ENCODE assay signal across 11 cellular contexts in genomic region chr11:129315781-129316579, GRCh38. TPM values are rescaled to one million over a fixed set of nuclear protein-coding genes. Genes with fewer than 3 reads are reported as not detected.
DNase-seq lines count a peak whose midpoint lies in the region; ATAC-seq and TF ChIP-seq lines count a peak whose summit lies in the region.
"Had no signal": no experiment of that assay in that cellular context is flagged by ENCODE, and none has a peak within 500 bp of the region (broad histone marks: within the 10 kb centered on the region; RNA-seq: fewer than 3 reads in every experiment).

No MANE protein-coding gene starts in this region.

- no peak overlapping the region for H3K27ac Mint-ChIP-seq in natural killer cell treated with Interleukin-12 subunit alpha and Interleukin-12 subunit beta and Interleukin-15 and Interleukin-18, amount 100 ng/mL, for 72 hours
- H3K27ac Mint-ChIP-seq in natural killer cell = no peak overlapping the region

- WGBS in urinary bladder = 67% methylated on average over 12 of the region's 12 CpGs

- POLR2A ChIA-PET in OCI-LY7 (lab: Charles Lee) = no interaction called here

- peak; percentile 8 to 20 for ATAC-seq in natural killer cell treated with Interleukin-12 subunit alpha and Interleukin-12 subunit beta and Interleukin-15 and Interleukin-18, amount 100 ng/mL, for 72 hours
- ATAC-seq in natural killer cell (no peak), left lung (peak; percentile 77), GM21786 (IDR thresholded peaks at IDR 0.05; ENCODE audit: unreplicated experiment) (no peak)

- no peak overlapping the region for H3K4me2 ChIP-seq in OCI-LY7 (ENCODE audit: low read length)

- H3K27ac ChIP-seq in left lung (peak overlapping the region; percentile 11 to 48), urinary bladder (ENCODE audit: low read depth) (peak overlapping the region; percentile 13), OCI-LY7 (ENCODE audit: low read depth, low read length, poor library complexity, severe bottlenecking) (no peak overlapping the region)
- H3K27ac ChIP-seq: parathyroid adenoma had no signal

- no peaks in the 10 kb centered on the region for H3K9me2 ChIP-seq in OCI-LY7 (ENCODE audit: insufficient read depth, low read length)

- no peaks in the 10 kb centered on the region for H3K36me3 ChIP-seq in left lung
- no peaks in the 10 kb centered on the region for H3K36me3 ChIP-seq in urinary bladder (ENCODE audit: insufficient read depth)
- H3K36me3 ChIP-seq in OCI-LY7 (ENCODE audit: insufficient read depth, low read length) = no peaks in the 10 kb centered on the region
- H3K36me3 ChIP-seq: MG63 had no signal

- H3K4me1 Mint-ChIP-seq in natural killer cell treated with Interleukin-12 subunit alpha and Interleukin-12 subunit beta and Interleukin-15 and Interleukin-18, amount 100 ng/mL, for 72 hours (ENCODE audit: low read depth in 2 of 2) = no peaks in the 10 kb centered on the region
- no peaks in the 10 kb centered on the region for H3K4me1 Mint-ChIP-seq in natural killer cell

- no peak for TF ChIP-seq CTCF in natural killer cell (IDR thresholded peaks at IDR 0.05)
- TF ChIP-seq CTCF in left lung (IDR thresholded peaks at IDR 0.05) = no peak
- TF ChIP-seq CTCF in OCI-LY7 (conservative IDR thresholded peaks at IDR 0.05; ENCODE audit: low read length) = no peak

- H3K4me3 ChIP-seq in left lung (no peak overlapping the region), urinary bladder (ENCODE audit: low read depth, low read length) (no peak overlapping the region), OCI-LY7 (ENCODE audit: low read depth, low read length, poor library complexity, severe bottlenecking) (no peak overlapping the region)
- H3K4me3 ChIP-seq: MG63 had no signal

- CTCF ChIA-PET in OCI-LY7 (lab: Charles Lee; ENCODE audit: unreplicated experiment) = no interaction called here

- intact Hi-C loops in natural killer cell (cut with micrococcal nuclease) = no loop called here
- intact Hi-C loops in left lung (cut with DNase I) = no loop called here
- intact Hi-C loops in OCI-LY7 (cut with micrococcal nuclease; ENCODE audit: unreplicated experiment) = no loop called here

- peaks cover 13 to 28% of the 10 kb centered on the region in 2 donors for H3K4me1 ChIP-seq in left lung
- H3K4me1 ChIP-seq in urinary bladder (ENCODE audit: insufficient read depth) = no peaks in the 10 kb centered on the region
- H3K4me1 ChIP-seq in OCI-LY7 (ENCODE audit: insufficient read depth, low read length, poor library complexity, severe bottlenecking) = no peaks in the 10 kb centered on the region
- H3K4me1 ChIP-seq: parathyroid adenoma had no signal

- no TSS peak for BruUV-seq in OCI-LY7 (replicated peaks; lab: Mats Ljungman, UMichigan)

- no peak for DNase-seq in natural killer cell treated with Interleukin-12 subunit alpha and Interleukin-12 subunit beta and Interleukin-15 and Interleukin-18, amount 100 ng/mL, for 72 hours (ENCODE audit: low spot score)
- DNase-seq in natural killer cell (no peak), SHP77 treated with DMSO at 0.1 percent for 48 hours (lab: John Stamatoyannopoulos, UW) (peak; percentile 93), left lung (peak in 1 of 2 donors; percentile 45), OCI-M1 (lab: John Stamatoyannopoulos, UW) (no peak), OCI-LY7 (ENCODE audit: low spot score) (no peak)
- DNase-seq: activated T-cell treated with anti-CD3 and anti-CD28 coated beads, Interleukin-2, amount 50 U/mL, for 48 hours; MG63 had no signal

- H3K9me3 Mint-ChIP-seq in natural killer cell treated with Interleukin-12 subunit alpha and Interleukin-12 subunit beta and Interleukin-15 and Interleukin-18, amount 100 ng/mL, for 72 hours = no peaks in the 10 kb centered on the region
- no peaks in the 10 kb centered on the region for H3K9me3 Mint-ChIP-seq in natural killer cell

- no peaks in the 10 kb centered on the region for H3K79me2 ChIP-seq in OCI-LY7 (ENCODE audit: insufficient read depth, low read depth, low read length)
- H3K79me2 ChIP-seq: parathyroid adenoma had no signal

- no peak overlapping the region for H3K4me3 Mint-ChIP-seq in natural killer cell treated with Interleukin-12 subunit alpha and Interleukin-12 subunit beta and Interleukin-15 and Interleukin-18, amount 100 ng/mL, for 72 hours
- H3K4me3 Mint-ChIP-seq in natural killer cell = no peak overlapping the region

- no peaks in the 10 kb centered on the region for H3K27me3 Mint-ChIP-seq in natural killer cell treated with Interleukin-12 subunit alpha and Interleukin-12 subunit beta and Interleukin-15 and Interleukin-18, amount 100 ng/mL, for 72 hours
- H3K27me3 Mint-ChIP-seq in natural killer cell (ENCODE audit: low read depth in 2 of 2) = no peaks in the 10 kb centered on the region

- no peak overlapping the region for H2AFZ ChIP-seq in OCI-LY7 (ENCODE audit: low read length)
- H2AFZ ChIP-seq: parathyroid adenoma had no signal

- H3K9me3 ChIP-seq in left lung (no peaks in the 10 kb centered on the region), OCI-LY7 (ENCODE audit: low read length) (no peaks in the 10 kb centered on the region)
- H3K9me3 ChIP-seq: MG63 had no signal

- H3K36me3 Mint-ChIP-seq in natural killer cell treated with Interleukin-12 subunit alpha and Interleukin-12 subunit beta and Interleukin-15 and Interleukin-18, amount 100 ng/mL, for 72 hours = no peaks in the 10 kb centered on the region
- H3K36me3 Mint-ChIP-seq in natural killer cell = no peaks in the 10 kb centered on the region

- H3K27me3 ChIP-seq in left lung = no peaks in the 10 kb centered on the region
- H3K27me3 ChIP-seq: MG63 had no signal

- no peaks in the 10 kb centered on the region for H4K20me1 ChIP-seq in OCI-LY7 (ENCODE audit: insufficient read depth, low read length)

RNA-seq across cellular contexts. Expression of gene BARX2, which starts 59.7 kb away (rescaled TPM):
- total RNA-seq in natural killer cell treated with Interleukin-12 subunit alpha and Interleukin-12 subunit beta and Interleukin-15 and Interleukin-18, amount 100 ng/mL, for 72 hours = not detected
- total RNA-seq in natural killer cell (not detected), left lung (under 1 TPM; 0.17 to 0.24 TPM), urinary bladder (0.53 TPM), OCI-LY7 (2022) (0.23 TPM in 1 of 2 replicates, not detected in the other)
- not detected for polyA plus RNA-seq in urinary bladder
- total RNA-seq in OCI-LY7 (2014; rRNA removed; shearing (Covaris generic)) = 0.06 TPM in 1 of 2 replicates, not detected in the other

Comparison
In these comparisons a context has a peak if more than half of its experiments do, and no peak if none do; other contexts are left out.
1. ATAC-seq: peak in natural killer cell treated with Interleukin-12 subunit alpha and Interleukin-12 subunit beta and Interleukin-15 and Interleukin-18, amount 100 ng/mL, for 72 hours (2 of 2) and left lung (single experiment); none in natural killer cell (0 of 3) and GM21786 (single experiment).